Comparison of ENCODE assay signal across 8 cellular contexts in genomic region chr13:110874508-110874960, GRCh38. TPM values are rescaled to one million over a fixed set of nuclear protein-coding genes. Genes with fewer than 3 reads are reported as not detected.
DNase-seq lines count a peak whose midpoint lies in the region; ATAC-seq, FAIRE-seq and TF ChIP-seq lines count a peak whose summit lies in the region.

No MANE protein-coding gene starts in this region.

- TF ChIP-seq EP300 in HepG2 (IDR thresholded peaks at IDR 0.05; ENCODE audit: low read depth in 2 of 2, low read length in 2 of 2) (no peak), HepG2 (CRISPR knock-in tag; IDR thresholded peaks at IDR 0.05; ENCODE audit: borderline replicate concordance) (no peak)

- H3K27ac ChIP-seq in duodenal mucosa (ENCODE audit: low read depth, low read length): no peak overlapping the region
- H3K27ac ChIP-seq in HepG2 (ENCODE audit: extremely low read length, insufficient read depth, low read length): no peak overlapping the region

- H3K4me3 ChIP-seq in AG10803 (ENCODE audit: low read length): peak overlapping the region; percentile 47
- H3K4me3 ChIP-seq in duodenal mucosa (ENCODE audit: low read depth in 1 of 2, low read length in 2 of 2): peak overlapping the region; percentile 45 to 53
- peak overlapping the region; percentile 47 to 61 (median 60) for H3K4me3 ChIP-seq in HepG2 (replicated peaks in 1 of 3; ENCODE audit: insufficient read depth in 1 of 3, low read depth in 2 of 3, low read length in 3 of 3)

- CTCF ChIA-PET in HepG2 (lab: Yijun Ruan, JAX; ENCODE audit: low intra/inter-chr PET ratio, low total read pairs): no interaction called here

- H3K4me1 ChIP-seq in duodenal mucosa (ENCODE audit: control insufficient read depth in 1 of 2, insufficient read depth in 2 of 2, low read length in 2 of 2) (peaks cover 3 to 22% of the 10 kb centered on the region in 2 donors), HepG2 (ENCODE audit: insufficient read depth, low read length) (peaks cover 51% of the 10 kb centered on the region)

- H3K4me2 ChIP-seq in HepG2 (ENCODE audit: low read depth, low read length): peak overlapping the region; percentile 87

- ATAC-seq in GM21515 (IDR thresholded peaks at IDR 0.05; ENCODE audit: unreplicated experiment): peak; percentile 51
- ATAC-seq in HepG2: peak; percentile 81
- ATAC-seq in GM18520 (IDR thresholded peaks at IDR 0.05; ENCODE audit: unreplicated experiment): no peak

- H3K36me3 ChIP-seq in duodenal mucosa (ENCODE audit: control insufficient read depth in 1 of 2, insufficient read depth in 2 of 2, low read length in 2 of 2) (peaks cover 2 to 3% of the 10 kb centered on the region in 2 donors), HepG2 (replicated peaks in 1 of 2; ENCODE audit: control insufficient read depth in 1 of 2, insufficient read depth in 2 of 2, low read length in 2 of 2) (no peaks in the 10 kb centered on the region; a peak in 1 of 5 replicates)

- BruUV-seq in HepG2 (replicated peaks; lab: Mats Ljungman, UMichigan): no TSS peak

- H3K9me3 ChIP-seq in duodenal mucosa (ENCODE audit: control insufficient read depth in 1 of 2, low read length in 2 of 2) (no peaks in the 10 kb centered on the region), HepG2 (ENCODE audit: low read length) (no peaks in the 10 kb centered on the region)

- TF ChIP-seq RAD21 in HepG2 (CRISPR knock-in tag; IDR thresholded peaks at IDR 0.05): no peak

- H2AFZ ChIP-seq in HepG2 (ENCODE audit: low read length): peak overlapping the region; percentile 87

- no peak overlapping the region for H3K9ac ChIP-seq in duodenal mucosa (ENCODE audit: low read depth in 1 of 2, low read length in 2 of 2)
- H3K9ac ChIP-seq in HepG2 (ENCODE audit: insufficient read depth, low read depth, low read length): peak overlapping the region; percentile 60; the same call in 1 of the 2 replicates

- WGBS in HepG2 (ENCODE audit: low lambda C conversion rate): 5% methylated on average over 30 of the region's 32 CpGs

- in situ Hi-C loops in HepG2 (cut with HindIII; ENCODE audit: extremely low pct_ligation_motif_present, low pct_unique_long_range_greater_than_20kb): no loop called here

- POLR2A ChIA-PET in HepG2 (lab: Yijun Ruan, JAX): no interaction called here

- H3K79me2 ChIP-seq in HepG2 (ENCODE audit: insufficient read depth, low read length): no peaks in the 10 kb centered on the region

- no peak for TF ChIP-seq POLR2A in HepG2 (IDR thresholded peaks at IDR 0.05; ENCODE audit: insufficient read depth in 1 of 2, low read depth in 2 of 2, low read length in 2 of 2)

- DNase-seq in AG10803 (ENCODE audit: low read depth): peak; percentile 35
- DNase-seq in NCI-H1930 (lab: John Stamatoyannopoulos, UW): peak; percentile 67 to 82
- DNase-seq in activated CD4-positive, CD25-positive, alpha-beta regulatory T cell treated with anti-CD3 and anti-CD28 coated beads, Interleukin-2, amount 50 U/mL, for 72 hours: peak; percentile 42
- peak; percentile 37 for DNase-seq in HepG2 (ENCODE audit: low spot score)
- DNase-seq in stimulated activated CD4-positive, alpha-beta T cell treated with anti-CD3 and anti-CD28 coated beads, Interleukin-2, amount 100 ng/mL, for 4 hours (ENCODE audit: low read depth): peak; percentile 16

- H3K27me3 ChIP-seq in duodenal mucosa (ENCODE audit: control insufficient read depth in 1 of 2, insufficient read depth in 2 of 2, low read length in 2 of 2): peaks cover 0 to 20% of the 10 kb centered on the region in 2 donors
- H3K27me3 ChIP-seq in HepG2 (ENCODE audit: control insufficient read depth in 1 of 2, insufficient read depth in 2 of 2, low read length in 2 of 2): peaks cover 0 to 16% of the 10 kb centered on the region in 2 experiments; a peak in 2 of 5 replicates

- intact Hi-C loops in HepG2 (cut with micrococcal nuclease; ENCODE audit: unreplicated experiment): loop anchor here (5.0 kb wide), 1 partner anchor 33 kb away; no protein-coding TSS in a partner anchor

- no peaks in the 10 kb centered on the region for H4K20me1 ChIP-seq in HepG2 (ENCODE audit: insufficient read depth, low read length)

- no peak for TF ChIP-seq CTCF in AG10803 (conservative IDR thresholded peaks at IDR 0.05; ENCODE audit: low read length)
- no peak for TF ChIP-seq CTCF in HepG2 (CRISPR knock-in tag; IDR thresholded peaks at IDR 0.05)

- no peak for FAIRE-seq in HepG2 (lab: Jason Lieb, UNC)

TF ChIP-seq in HepG2, 621 proteins besides CTCF, POLR2A, EP300 and RAD21 (continues in another document):
- no peak for TF ChIP-seq ZNF235 (CRISPR knock-in tag; IDR thresholded peaks at IDR 0.05; ENCODE audit: borderline replicate concordance)
- 0 out of 2 replicates have a peak, but pooled peaks have one; percentile 11 for TF ChIP-seq ZBTB43 (CRISPR knock-in tag; conservative IDR thresholded peaks at IDR 0.05)
- no peak for TF ChIP-seq USF2 (IDR thresholded peaks at IDR 0.05; ENCODE audit: low read depth, low read length)
- TF ChIP-seq USF2 (CRISPR knock-in tag; IDR thresholded peaks at IDR 0.05; ENCODE audit: borderline replicate concordance): no peak
- no peak for TF ChIP-seq PAF1 (CRISPR knock-in tag; IDR thresholded peaks at IDR 0.05)
- TF ChIP-seq ZNF644 (CRISPR knock-in tag; IDR thresholded peaks at IDR 0.05; ENCODE audit: low read depth): no peak
- TF ChIP-seq CAMTA2 (CRISPR knock-in tag; IDR thresholded peaks at IDR 0.05; ENCODE audit: borderline replicate concordance): no peak
- no peak for TF ChIP-seq FOXA1 (IDR thresholded peaks at IDR 0.05)
- TF ChIP-seq FOXA1 (CRISPR knock-in tag; IDR thresholded peaks at IDR 0.05): no peak
- 0 out of 2 replicates have a peak, but pooled peaks have one; percentile 40 for TF ChIP-seq MAZ (IDR thresholded peaks at IDR 0.05; ENCODE audit: borderline replicate concordance, low read depth, low read length)
- TF ChIP-seq MAZ (CRISPR knock-in tag; IDR thresholded peaks at IDR 0.05; ENCODE audit: low read depth): no peak
- peak; percentile 14; the same call in 1 of the 2 replicates for TF ChIP-seq GABPB1 (CRISPR knock-in tag; IDR thresholded peaks at IDR 0.05)

RNA-seq across cellular contexts. Expression of gene ANKRD10, which starts 40.3 kb away (rescaled TPM):
- total RNA-seq in HepG2 (2016; rRNA removed; fragmentation: Illumina TruSeq; extraction: Trizol): 59.6 and 108 TPM in 2 replicates
- 10.2 and 11.9 TPM in 2 replicates for total RNA-seq in HepG2 (2016; cell fraction: cytosol; rRNA removed; fragmentation: Illumina TruSeq; extraction: Trizol; ENCODE audit: low read depth)
- total RNA-seq in HepG2 (2016; cell fraction: insoluble cytoplasmic fraction; rRNA removed; fragmentation: Illumina TruSeq; extraction: Trizol): 59.3 and 98.0 TPM in 2 replicates
- total RNA-seq in HepG2 (2016; cell fraction: membrane; rRNA removed; fragmentation: Illumina TruSeq; extraction: Trizol): 24.2 and 38.1 TPM in 2 replicates
- 241 and 262 TPM in 2 replicates for total RNA-seq in HepG2 (2016; cell fraction: nucleus; rRNA removed; fragmentation: Illumina TruSeq; extraction: Trizol)
- 102 and 115 TPM in 2 replicates for polyA plus RNA-seq in HepG2 (2011; rRNA removed)
- polyA plus RNA-seq in HepG2 (2011; cell fraction: cytosol; rRNA removed): 39.3 and 39.6 TPM in 2 replicates
- 243 and 276 TPM in 2 replicates for polyA plus RNA-seq in HepG2 (2011; cell fraction: nucleus; rRNA removed)
- 63.9 and 67.7 TPM in 2 replicates for polyA plus RNA-seq in HepG2 (2012)
- polyA plus RNA-seq in HepG2 (2016; cell fraction: cytosol; fragmentation: Illumina TruSeq; extraction: Trizol; ENCODE audit: low read depth): 5.5 and 5.7 TPM in 2 replicates
- polyA plus RNA-seq in HepG2 (2016; cell fraction: insoluble cytoplasmic fraction; fragmentation: Illumina TruSeq; extraction: Trizol; ENCODE audit: low read depth): 41.1 and 41.5 TPM in 2 replicates
- polyA plus RNA-seq in HepG2 (2016; cell fraction: membrane; fragmentation: Illumina TruSeq; extraction: Trizol; ENCODE audit: low read depth): 14.4 and 23.2 TPM in 2 replicates
- 283 and 324 TPM in 2 replicates for polyA plus RNA-seq in HepG2 (2016; cell fraction: nucleus; fragmentation: Illumina TruSeq; extraction: Trizol; ENCODE audit: insufficient read depth, low read depth)
- 88.1 and 160 TPM in 2 replicates for polyA minus RNA-seq in HepG2 (2011; rRNA and poly(A)+ RNA removed; ENCODE audit: low replicate concordance)
- polyA minus RNA-seq in HepG2 (2011; cell fraction: cytosol; rRNA and poly(A)+ RNA removed): 46.2 and 49.6 TPM in 2 replicates
- polyA minus RNA-seq in HepG2 (2011; cell fraction: nucleus; rRNA and poly(A)+ RNA removed): 521 and 529 TPM in 2 replicates

Comparison
In these comparisons a context has a peak if more than half of its experiments do, and no peak if none do; other contexts are left out.
1. DNase-seq: peak in every context shown above with its lines; median percentile 74 in NCI-H1930; 42 in activated CD4-positive, CD25-positive, alpha-beta regulatory T cell treated with anti-CD3 and anti-CD28 coated beads, Interleukin-2, amount 50 U/mL, for 72 hours; 37 in HepG2; 35 in AG10803; 16 in stimulated activated CD4-positive, alpha-beta T cell treated with anti-CD3 and anti-CD28 coated beads, Interleukin-2, amount 100 ng/mL, for 4 hours.